13 cellular contexts compared by ENCODE assay signal in the genomic region with DNA sequence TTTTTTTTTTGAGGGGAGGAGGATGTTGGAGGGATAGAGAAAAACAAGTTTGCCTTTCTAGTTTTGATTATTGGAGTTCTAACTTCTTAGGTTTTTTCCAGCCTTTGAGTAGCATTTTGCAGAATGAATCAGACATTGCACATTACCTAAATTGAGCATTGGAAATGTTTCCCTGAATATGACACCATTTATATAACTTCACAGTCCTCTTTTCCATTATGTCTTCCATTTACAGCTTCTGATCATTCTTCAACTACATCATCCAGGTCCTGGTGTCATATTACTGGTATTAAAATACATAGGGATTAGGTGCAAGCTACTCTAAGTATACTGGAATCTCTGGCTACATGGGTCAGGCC.
A peak's percentile ranks its signal among the peaks of the same experiment; 100 is the strongest.
DNase-seq lines count a peak whose midpoint lies in the region; TF ChIP-seq lines count a peak whose summit lies in the region.
"Had no signal": no experiment of that assay in that cellular context is flagged by ENCODE, and none has a peak within 500 bp of the region (broad histone marks: within the 10 kb centered on the region; RNA-seq: fewer than 3 reads in every experiment).

No MANE protein-coding gene starts in this region.

- no peaks in the 10 kb centered on the region for H3K9me3 ChIP-seq in left ventricle myocardium inferior (replicated peaks)
- H3K9me3 ChIP-seq in right atrium auricular region, result no peaks in the 10 kb centered on the region
- H3K9me3 ChIP-seq: tibial nerve had no signal

- no peak overlapping the region for H3K4me3 ChIP-seq in left ventricle myocardium inferior
- H3K4me3 ChIP-seq in right atrium auricular region, result no peak overlapping the region
- H3K4me3 ChIP-seq: tibial nerve had no signal

- H3K4me1 ChIP-seq in left ventricle myocardium inferior (peaks cover 80% of the 10 kb centered on the region), right atrium auricular region (peaks cover 0 to 60% of the 10 kb centered on the region in 2 donors)

- TF ChIP-seq CTCF in left ventricle myocardium inferior (IDR thresholded peaks at IDR 0.05; ENCODE audit: borderline replicate concordance) (no peak), right atrium auricular region (IDR thresholded peaks at IDR 0.05) (no peak)

- H3K27me3 ChIP-seq in left ventricle myocardium inferior (ENCODE audit: low read depth) (no peaks in the 10 kb centered on the region), right atrium auricular region (no peaks in the 10 kb centered on the region)
- H3K27me3 ChIP-seq: tibial nerve had no signal

- H3K9me3 Mint-ChIP-seq in activated T-helper 1 cell treated with anti-CD3 and anti-CD28 coated beads, Interleukin-12 subunit alpha, Interleukin-12 subunit beta, Interleukin-2, Interleukin-4 antibody, amounts not matched to agents 30 ng/mL and 10 ng/mL and 1 ng/mL, durations not matched to agents 14 hours and 24 hours and 36 hours, result no peaks in the 10 kb centered on the region

- no peak for DNase-seq in left ventricle myocardium inferior
- DNase-seq in right atrium auricular region (ENCODE audit: low spot score), result no peak
- no peak for DNase-seq in activated T-helper 1 cell treated with anti-CD3 and anti-CD28 coated beads, Interleukin-12 subunit alpha, Interleukin-12 subunit beta, Interleukin-2, Interleukin-4 antibody, amounts not matched to agents 30 ng/mL and 10 ng/mL and 1 ng/mL, durations not matched to agents 14 hours and 24 hours and 36 hours (ENCODE audit: low spot score)
- DNase-seq in iris pigment epithelial cell (ENCODE audit: low read depth), result peak; percentile 82
- DNase-seq in COLO829 (ENCODE audit: low spot score), result no peak
- no peak for DNase-seq in cerebellar cortex (ENCODE audit: low spot score)
- DNase-seq in NOMO-1 treated with dmso at 0.1 percent for 144 hours (lab: John Stamatoyannopoulos, UW; ENCODE audit: unreplicated experiment), result no peak
- DNase-seq in DMS 273 treated with DMSO at 0.1 percent for 48 hours (lab: John Stamatoyannopoulos, UW), result no peak
- DNase-seq: KG1, NCI-H1436 treated with DMSO at 0.1 percent for 48 hours, NCI-H526 had no signal

- H3K27ac Mint-ChIP-seq in activated T-helper 1 cell treated with anti-CD3 and anti-CD28 coated beads, Interleukin-12 subunit alpha, Interleukin-12 subunit beta, Interleukin-2, Interleukin-4 antibody, amounts not matched to agents 30 ng/mL and 10 ng/mL and 1 ng/mL, durations not matched to agents 14 hours and 24 hours and 36 hours, result peak overlapping the region; percentile 97
- H3K27ac Mint-ChIP-seq: B cell had no signal

- H3K4me3 Mint-ChIP-seq in activated T-helper 1 cell treated with anti-CD3 and anti-CD28 coated beads, Interleukin-12 subunit alpha, Interleukin-12 subunit beta, Interleukin-2, Interleukin-4 antibody, amounts not matched to agents 30 ng/mL and 10 ng/mL and 1 ng/mL, durations not matched to agents 14 hours and 24 hours and 36 hours, result peak overlapping the region; percentile 23
- H3K4me3 Mint-ChIP-seq: B cell had no signal

- intact Hi-C loops in left ventricle myocardium inferior (cut with micrococcal nuclease), result no loop called here
- intact Hi-C loops in activated T-helper 1 cell treated with anti-CD3 and anti-CD28 coated beads, Interleukin-12 subunit alpha, Interleukin-12 subunit beta, Interleukin-2, Interleukin-4 antibody, amounts not matched to agents 30 ng/mL and 10 ng/mL and 1 ng/mL, durations not matched to agents 14 hours and 24 hours and 36 hours (cut with micrococcal nuclease), result loop anchor here (1.0 to 10.0 kb wide), 12 partner anchors 10 to 1131 kb away; no protein-coding TSS in a partner anchor

- H3K27me3 Mint-ChIP-seq in activated T-helper 1 cell treated with anti-CD3 and anti-CD28 coated beads, Interleukin-12 subunit alpha, Interleukin-12 subunit beta, Interleukin-2, Interleukin-4 antibody, amounts not matched to agents 30 ng/mL and 10 ng/mL and 1 ng/mL, durations not matched to agents 14 hours and 24 hours and 36 hours (ENCODE audit: insufficient read depth), result no peaks in the 10 kb centered on the region
- H3K27me3 Mint-ChIP-seq: B cell had no signal

- peaks cover 33% of the 10 kb centered on the region for H3K36me3 Mint-ChIP-seq in activated T-helper 1 cell treated with anti-CD3 and anti-CD28 coated beads, Interleukin-12 subunit alpha, Interleukin-12 subunit beta, Interleukin-2, Interleukin-4 antibody, amounts not matched to agents 30 ng/mL and 10 ng/mL and 1 ng/mL, durations not matched to agents 14 hours and 24 hours and 36 hours (ENCODE audit: low read depth)

- peaks cover 80% of the 10 kb centered on the region for H3K4me1 Mint-ChIP-seq in activated T-helper 1 cell treated with anti-CD3 and anti-CD28 coated beads, Interleukin-12 subunit alpha, Interleukin-12 subunit beta, Interleukin-2, Interleukin-4 antibody, amounts not matched to agents 30 ng/mL and 10 ng/mL and 1 ng/mL, durations not matched to agents 14 hours and 24 hours and 36 hours (ENCODE audit: low read depth)

- peaks cover 38% of the 10 kb centered on the region for H3K36me3 ChIP-seq in left ventricle myocardium inferior
- H3K36me3 ChIP-seq in right atrium auricular region, result no peaks in the 10 kb centered on the region

- H3K27ac ChIP-seq in left ventricle myocardium inferior (replicated peaks) (peak overlapping the region; percentile 70), right atrium auricular region (peak overlapping the region in 1 of 2 donors; percentile 49)
- H3K27ac ChIP-seq: tibial nerve had no signal
